In the genomic region with DNA sequence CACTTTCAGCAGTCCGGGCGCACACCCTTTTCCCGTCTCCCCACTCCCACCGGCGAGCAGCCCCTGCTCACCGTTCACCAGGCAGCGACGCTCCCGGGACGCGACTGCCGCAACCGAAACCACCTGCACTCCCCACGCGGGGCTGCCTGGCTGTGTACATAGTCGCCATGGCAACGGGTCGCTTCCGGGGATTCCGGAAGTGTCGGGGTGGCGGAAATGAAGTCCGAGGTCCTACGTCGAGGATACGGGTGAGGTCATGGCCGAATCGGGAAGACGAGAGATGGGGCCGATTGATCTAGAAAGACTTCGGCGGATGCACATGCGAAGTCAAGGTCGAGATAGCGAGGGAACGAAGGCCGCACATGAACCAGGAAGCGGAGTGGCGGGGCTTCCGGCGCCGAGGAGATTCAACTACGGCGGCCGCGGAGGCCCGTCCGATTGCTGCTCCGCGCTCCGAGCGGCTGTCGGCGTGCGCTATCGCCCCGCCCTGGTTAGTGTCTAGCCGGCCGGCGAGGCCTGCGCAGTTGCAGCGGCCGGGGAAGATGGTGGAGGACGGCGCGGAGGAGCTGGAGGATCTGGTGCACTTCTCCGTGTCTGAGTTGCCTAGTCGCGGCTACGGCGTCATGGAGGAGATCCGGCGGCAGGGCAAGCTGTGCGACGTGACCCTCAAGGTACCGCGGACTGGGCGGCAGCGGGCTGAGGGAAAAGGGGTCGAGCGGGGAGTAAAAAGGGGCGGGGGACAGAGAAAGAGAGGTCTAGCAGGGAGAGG, we compare ENCODE assay signal across 1 cellular context.
A peak's percentile ranks its signal among the peaks of the same experiment; 100 is the strongest.
TF ChIP-seq lines count a peak whose summit lies in the region.

A gene with protein sequence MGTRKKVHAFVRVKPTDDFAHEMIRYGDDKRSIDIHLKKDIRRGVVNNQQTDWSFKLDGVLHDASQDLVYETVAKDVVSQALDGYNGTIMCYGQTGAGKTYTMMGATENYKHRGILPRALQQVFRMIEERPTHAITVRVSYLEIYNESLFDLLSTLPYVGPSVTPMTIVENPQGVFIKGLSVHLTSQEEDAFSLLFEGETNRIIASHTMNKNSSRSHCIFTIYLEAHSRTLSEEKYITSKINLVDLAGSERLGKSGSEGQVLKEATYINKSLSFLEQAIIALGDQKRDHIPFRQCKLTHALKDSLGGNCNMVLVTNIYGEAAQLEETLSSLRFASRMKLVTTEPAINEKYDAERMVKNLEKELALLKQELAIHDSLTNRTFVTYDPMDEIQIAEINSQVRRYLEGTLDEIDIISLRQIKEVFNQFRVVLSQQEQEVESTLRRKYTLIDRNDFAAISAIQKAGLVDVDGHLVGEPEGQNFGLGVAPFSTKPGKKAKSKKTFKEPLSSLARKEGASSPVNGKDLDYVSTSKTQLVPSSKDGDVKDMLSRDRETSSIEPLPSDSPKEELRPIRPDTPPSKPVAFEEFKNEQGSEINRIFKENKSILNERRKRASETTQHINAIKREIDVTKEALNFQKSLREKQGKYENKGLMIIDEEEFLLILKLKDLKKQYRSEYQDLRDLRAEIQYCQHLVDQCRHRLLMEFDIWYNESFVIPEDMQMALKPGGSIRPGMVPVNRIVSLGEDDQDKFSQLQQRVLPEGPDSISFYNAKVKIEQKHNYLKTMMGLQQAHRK (minus strand): TSS at position 376 of the 769 bp plus-strand sequence. CDS start 5,425 bp downstream, outside the sequence.
A gene (plus strand): TSS at position 521 of the 769 bp plus-strand sequence. CDS start 22 bp downstream, at position 543.

TF ChIP-seq in HepG2, 621 proteins besides CTCF, POLR2A, EP300 and RAD21 (continued from another document and continues in another):
- TF ChIP-seq, protein P1, sequence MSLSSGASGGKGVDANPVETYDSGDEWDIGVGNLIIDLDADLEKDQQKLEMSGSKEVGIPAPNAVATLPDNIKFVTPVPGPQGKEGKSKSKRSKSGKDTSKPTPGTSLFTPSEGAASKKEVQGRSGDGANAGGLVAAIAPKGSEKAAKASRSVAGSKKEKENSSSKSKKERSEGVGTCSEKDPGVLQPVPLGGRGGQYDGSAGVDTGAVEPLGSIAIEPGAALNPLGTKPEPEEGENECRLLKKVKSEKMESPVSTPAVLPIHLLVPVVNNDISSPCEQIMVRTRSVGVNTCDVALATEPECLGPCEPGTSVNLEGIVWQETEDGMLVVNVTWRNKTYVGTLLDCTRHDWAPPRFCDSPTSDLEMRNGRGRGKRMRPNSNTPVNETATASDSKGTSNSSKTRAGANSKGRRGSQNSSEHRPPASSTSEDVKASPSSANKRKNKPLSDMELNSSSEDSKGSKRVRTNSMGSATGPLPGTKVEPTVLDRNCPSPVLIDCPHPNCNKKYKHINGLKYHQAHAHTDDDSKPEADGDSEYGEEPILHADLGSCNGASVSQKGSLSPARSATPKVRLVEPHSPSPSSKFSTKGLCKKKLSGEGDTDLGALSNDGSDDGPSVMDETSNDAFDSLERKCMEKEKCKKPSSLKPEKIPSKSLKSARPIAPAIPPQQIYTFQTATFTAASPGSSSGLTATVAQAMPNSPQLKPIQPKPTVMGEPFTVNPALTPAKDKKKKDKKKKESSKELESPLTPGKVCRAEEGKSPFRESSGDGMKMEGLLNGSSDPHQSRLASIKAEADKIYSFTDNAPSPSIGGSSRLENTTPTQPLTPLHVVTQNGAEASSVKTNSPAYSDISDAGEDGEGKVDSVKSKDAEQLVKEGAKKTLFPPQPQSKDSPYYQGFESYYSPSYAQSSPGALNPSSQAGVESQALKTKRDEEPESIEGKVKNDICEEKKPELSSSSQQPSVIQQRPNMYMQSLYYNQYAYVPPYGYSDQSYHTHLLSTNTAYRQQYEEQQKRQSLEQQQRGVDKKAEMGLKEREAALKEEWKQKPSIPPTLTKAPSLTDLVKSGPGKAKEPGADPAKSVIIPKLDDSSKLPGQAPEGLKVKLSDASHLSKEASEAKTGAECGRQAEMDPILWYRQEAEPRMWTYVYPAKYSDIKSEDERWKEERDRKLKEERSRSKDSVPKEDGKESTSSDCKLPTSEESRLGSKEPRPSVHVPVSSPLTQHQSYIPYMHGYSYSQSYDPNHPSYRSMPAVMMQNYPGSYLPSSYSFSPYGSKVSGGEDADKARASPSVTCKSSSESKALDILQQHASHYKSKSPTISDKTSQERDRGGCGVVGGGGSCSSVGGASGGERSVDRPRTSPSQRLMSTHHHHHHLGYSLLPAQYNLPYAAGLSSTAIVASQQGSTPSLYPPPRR (CRISPR knock-in tag; IDR thresholded peaks at IDR 0.05; ENCODE audit: borderline replicate concordance): peak; percentile 28; the same call in 1 of the 2 replicates
- TF ChIP-seq HDAC1 (CRISPR knock-in tag; IDR thresholded peaks at IDR 0.05): peak; percentile 100
- no peak; the same call in 1 of the 2 replicates for TF ChIP-seq STAG1 (CRISPR knock-in tag; IDR thresholded peaks at IDR 0.05)
- TF ChIP-seq ZNF607 (CRISPR knock-in tag; IDR thresholded peaks at IDR 0.05; ENCODE audit: borderline replicate concordance): peak; percentile 98
- TF ChIP-seq, protein P2, sequence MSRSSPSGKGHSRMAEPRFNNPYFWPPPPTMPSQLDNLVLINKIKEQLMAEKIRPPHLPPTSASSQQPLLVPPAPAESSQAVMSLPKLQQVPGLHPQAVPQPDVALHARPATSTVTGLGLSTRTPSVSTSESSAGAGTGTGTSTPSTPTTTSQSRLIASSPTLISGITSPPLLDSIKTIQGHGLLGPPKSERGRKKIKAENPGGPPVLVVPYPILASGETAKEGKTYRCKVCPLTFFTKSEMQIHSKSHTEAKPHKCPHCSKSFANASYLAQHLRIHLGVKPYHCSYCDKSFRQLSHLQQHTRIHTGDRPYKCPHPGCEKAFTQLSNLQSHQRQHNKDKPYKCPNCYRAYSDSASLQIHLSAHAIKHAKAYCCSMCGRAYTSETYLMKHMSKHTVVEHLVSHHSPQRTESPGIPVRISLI (CRISPR knock-in tag; IDR thresholded peaks at IDR 0.05; ENCODE audit: borderline replicate concordance): peak; percentile 28; the same call in 1 of the 2 replicates
- TF ChIP-seq, protein P3, sequence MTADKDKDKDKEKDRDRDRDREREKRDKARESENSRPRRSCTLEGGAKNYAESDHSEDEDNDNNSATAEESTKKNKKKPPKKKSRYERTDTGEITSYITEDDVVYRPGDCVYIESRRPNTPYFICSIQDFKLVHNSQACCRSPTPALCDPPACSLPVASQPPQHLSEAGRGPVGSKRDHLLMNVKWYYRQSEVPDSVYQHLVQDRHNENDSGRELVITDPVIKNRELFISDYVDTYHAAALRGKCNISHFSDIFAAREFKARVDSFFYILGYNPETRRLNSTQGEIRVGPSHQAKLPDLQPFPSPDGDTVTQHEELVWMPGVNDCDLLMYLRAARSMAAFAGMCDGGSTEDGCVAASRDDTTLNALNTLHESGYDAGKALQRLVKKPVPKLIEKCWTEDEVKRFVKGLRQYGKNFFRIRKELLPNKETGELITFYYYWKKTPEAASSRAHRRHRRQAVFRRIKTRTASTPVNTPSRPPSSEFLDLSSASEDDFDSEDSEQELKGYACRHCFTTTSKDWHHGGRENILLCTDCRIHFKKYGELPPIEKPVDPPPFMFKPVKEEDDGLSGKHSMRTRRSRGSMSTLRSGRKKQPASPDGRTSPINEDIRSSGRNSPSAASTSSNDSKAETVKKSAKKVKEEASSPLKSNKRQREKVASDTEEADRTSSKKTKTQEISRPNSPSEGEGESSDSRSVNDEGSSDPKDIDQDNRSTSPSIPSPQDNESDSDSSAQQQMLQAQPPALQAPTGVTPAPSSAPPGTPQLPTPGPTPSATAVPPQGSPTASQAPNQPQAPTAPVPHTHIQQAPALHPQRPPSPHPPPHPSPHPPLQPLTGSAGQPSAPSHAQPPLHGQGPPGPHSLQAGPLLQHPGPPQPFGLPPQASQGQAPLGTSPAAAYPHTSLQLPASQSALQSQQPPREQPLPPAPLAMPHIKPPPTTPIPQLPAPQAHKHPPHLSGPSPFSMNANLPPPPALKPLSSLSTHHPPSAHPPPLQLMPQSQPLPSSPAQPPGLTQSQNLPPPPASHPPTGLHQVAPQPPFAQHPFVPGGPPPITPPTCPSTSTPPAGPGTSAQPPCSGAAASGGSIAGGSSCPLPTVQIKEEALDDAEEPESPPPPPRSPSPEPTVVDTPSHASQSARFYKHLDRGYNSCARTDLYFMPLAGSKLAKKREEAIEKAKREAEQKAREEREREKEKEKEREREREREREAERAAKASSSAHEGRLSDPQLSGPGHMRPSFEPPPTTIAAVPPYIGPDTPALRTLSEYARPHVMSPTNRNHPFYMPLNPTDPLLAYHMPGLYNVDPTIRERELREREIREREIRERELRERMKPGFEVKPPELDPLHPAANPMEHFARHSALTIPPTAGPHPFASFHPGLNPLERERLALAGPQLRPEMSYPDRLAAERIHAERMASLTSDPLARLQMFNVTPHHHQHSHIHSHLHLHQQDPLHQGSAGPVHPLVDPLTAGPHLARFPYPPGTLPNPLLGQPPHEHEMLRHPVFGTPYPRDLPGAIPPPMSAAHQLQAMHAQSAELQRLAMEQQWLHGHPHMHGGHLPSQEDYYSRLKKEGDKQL (CRISPR knock-in tag; IDR thresholded peaks at IDR 0.05; ENCODE audit: low read depth): 0 out of 2 replicates have a peak, but pooled peaks have one; percentile 41
- TF ChIP-seq, protein P4, sequence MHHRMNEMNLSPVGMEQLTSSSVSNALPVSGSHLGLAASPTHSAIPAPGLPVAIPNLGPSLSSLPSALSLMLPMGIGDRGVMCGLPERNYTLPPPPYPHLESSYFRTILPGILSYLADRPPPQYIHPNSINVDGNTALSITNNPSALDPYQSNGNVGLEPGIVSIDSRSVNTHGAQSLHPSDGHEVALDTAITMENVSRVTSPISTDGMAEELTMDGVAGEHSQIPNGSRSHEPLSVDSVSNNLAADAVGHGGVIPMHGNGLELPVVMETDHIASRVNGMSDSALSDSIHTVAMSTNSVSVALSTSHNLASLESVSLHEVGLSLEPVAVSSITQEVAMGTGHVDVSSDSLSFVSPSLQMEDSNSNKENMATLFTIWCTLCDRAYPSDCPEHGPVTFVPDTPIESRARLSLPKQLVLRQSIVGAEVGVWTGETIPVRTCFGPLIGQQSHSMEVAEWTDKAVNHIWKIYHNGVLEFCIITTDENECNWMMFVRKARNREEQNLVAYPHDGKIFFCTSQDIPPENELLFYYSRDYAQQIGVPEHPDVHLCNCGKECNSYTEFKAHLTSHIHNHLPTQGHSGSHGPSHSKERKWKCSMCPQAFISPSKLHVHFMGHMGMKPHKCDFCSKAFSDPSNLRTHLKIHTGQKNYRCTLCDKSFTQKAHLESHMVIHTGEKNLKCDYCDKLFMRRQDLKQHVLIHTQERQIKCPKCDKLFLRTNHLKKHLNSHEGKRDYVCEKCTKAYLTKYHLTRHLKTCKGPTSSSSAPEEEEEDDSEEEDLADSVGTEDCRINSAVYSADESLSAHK (CRISPR knock-in tag; IDR thresholded peaks at IDR 0.05; ENCODE audit: borderline replicate concordance): no peak
- TF ChIP-seq, protein P5, sequence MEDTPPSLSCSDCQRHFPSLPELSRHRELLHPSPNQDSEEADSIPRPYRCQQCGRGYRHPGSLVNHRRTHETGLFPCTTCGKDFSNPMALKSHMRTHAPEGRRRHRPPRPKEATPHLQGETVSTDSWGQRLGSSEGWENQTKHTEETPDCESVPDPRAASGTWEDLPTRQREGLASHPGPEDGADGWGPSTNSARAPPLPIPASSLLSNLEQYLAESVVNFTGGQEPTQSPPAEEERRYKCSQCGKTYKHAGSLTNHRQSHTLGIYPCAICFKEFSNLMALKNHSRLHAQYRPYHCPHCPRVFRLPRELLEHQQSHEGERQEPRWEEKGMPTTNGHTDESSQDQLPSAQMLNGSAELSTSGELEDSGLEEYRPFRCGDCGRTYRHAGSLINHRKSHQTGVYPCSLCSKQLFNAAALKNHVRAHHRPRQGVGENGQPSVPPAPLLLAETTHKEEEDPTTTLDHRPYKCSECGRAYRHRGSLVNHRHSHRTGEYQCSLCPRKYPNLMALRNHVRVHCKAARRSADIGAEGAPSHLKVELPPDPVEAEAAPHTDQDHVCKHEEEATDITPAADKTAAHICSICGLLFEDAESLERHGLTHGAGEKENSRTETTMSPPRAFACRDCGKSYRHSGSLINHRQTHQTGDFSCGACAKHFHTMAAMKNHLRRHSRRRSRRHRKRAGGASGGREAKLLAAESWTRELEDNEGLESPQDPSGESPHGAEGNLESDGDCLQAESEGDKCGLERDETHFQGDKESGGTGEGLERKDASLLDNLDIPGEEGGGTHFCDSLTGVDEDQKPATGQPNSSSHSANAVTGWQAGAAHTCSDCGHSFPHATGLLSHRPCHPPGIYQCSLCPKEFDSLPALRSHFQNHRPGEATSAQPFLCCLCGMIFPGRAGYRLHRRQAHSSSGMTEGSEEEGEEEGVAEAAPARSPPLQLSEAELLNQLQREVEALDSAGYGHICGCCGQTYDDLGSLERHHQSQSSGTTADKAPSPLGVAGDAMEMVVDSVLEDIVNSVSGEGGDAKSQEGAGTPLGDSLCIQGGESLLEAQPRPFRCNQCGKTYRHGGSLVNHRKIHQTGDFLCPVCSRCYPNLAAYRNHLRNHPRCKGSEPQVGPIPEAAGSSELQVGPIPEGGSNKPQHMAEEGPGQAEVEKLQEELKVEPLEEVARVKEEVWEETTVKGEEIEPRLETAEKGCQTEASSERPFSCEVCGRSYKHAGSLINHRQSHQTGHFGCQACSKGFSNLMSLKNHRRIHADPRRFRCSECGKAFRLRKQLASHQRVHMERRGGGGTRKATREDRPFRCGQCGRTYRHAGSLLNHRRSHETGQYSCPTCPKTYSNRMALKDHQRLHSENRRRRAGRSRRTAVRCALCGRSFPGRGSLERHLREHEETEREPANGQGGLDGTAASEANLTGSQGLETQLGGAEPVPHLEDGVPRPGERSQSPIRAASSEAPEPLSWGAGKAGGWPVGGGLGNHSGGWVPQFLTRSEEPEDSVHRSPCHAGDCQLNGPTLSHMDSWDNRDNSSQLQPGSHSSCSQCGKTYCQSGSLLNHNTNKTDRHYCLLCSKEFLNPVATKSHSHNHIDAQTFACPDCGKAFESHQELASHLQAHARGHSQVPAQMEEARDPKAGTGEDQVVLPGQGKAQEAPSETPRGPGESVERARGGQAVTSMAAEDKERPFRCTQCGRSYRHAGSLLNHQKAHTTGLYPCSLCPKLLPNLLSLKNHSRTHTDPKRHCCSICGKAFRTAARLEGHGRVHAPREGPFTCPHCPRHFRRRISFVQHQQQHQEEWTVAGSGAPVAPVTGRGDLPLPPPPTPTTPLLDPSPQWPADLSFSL (CRISPR knock-in tag; IDR thresholded peaks at IDR 0.05): no peak
- TF ChIP-seq ZSCAN9 (CRISPR knock-in tag; IDR thresholded peaks at IDR 0.05; ENCODE audit: borderline replicate concordance): peak; percentile 61; the same call in 1 of the 2 replicates
- TF ChIP-seq, protein P6, sequence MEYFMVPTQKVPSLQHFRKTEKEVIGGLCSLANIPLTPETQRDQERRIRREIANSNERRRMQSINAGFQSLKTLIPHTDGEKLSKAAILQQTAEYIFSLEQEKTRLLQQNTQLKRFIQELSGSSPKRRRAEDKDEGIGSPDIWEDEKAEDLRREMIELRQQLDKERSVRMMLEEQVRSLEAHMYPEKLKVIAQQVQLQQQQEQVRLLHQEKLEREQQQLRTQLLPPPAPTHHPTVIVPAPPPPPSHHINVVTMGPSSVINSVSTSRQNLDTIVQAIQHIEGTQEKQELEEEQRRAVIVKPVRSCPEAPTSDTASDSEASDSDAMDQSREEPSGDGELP (IDR thresholded peaks at IDR 0.05; ENCODE audit: borderline replicate concordance, low read depth): peak; percentile 41; the same call in 1 of the 2 replicates
- peak; percentile 71; the same call in 1 of the 2 replicates for TF ChIP-seq MYC (CRISPR knock-in tag; IDR thresholded peaks at IDR 0.05; ENCODE audit: borderline replicate concordance)
- TF ChIP-seq ZNF143 (CRISPR knock-in tag; IDR thresholded peaks at IDR 0.05): no peak
- TF ChIP-seq SAFB2 (CRISPR knock-in tag; IDR thresholded peaks at IDR 0.05; ENCODE audit: borderline replicate concordance, low read depth): 0 out of 2 replicates have a peak, but pooled peaks have one; percentile 50
- TF ChIP-seq, protein P7, sequence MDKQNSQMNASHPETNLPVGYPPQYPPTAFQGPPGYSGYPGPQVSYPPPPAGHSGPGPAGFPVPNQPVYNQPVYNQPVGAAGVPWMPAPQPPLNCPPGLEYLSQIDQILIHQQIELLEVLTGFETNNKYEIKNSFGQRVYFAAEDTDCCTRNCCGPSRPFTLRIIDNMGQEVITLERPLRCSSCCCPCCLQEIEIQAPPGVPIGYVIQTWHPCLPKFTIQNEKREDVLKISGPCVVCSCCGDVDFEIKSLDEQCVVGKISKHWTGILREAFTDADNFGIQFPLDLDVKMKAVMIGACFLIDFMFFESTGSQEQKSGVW (CRISPR knock-in tag; IDR thresholded peaks at IDR 0.05; ENCODE audit: borderline replicate concordance): no peak
- no peak for TF ChIP-seq ZNF326 (CRISPR knock-in tag; IDR thresholded peaks at IDR 0.05; ENCODE audit: borderline replicate concordance)
- TF ChIP-seq ZNF598 (CRISPR knock-in tag; IDR thresholded peaks at IDR 0.05; ENCODE audit: borderline replicate concordance): no peak
